ENCODE assay signal across 27 cellular contexts in genomic region chr6:67790569-67790968, GRCh38.
"Had no signal": no experiment of that assay in that cellular context is flagged by ENCODE, and none has a peak within 500 bp of the region (broad histone marks: within the 10 kb centered on the region; RNA-seq: fewer than 3 reads in every experiment).

No MANE protein-coding gene starts in this region.

- DNase-seq: hippocampal formation; kidney glomerular epithelial cell; left cardiac atrium; left lung; mesendoderm; naive B cell; natural killer cell; nucleus accumbens; pancreas; posterior cingulate gyrus; retina; right cardiac atrium; stimulated activated CD4-positive, alpha-beta T cell treated with anti-CD3 and anti-CD28 coated beads, Interleukin-12 subunit alpha, Interleukin-12 subunit beta, amount 100 ng/mL, for 4 hours; stimulated activated CD4-positive, alpha-beta T cell treated with anti-CD3 and anti-CD28 coated beads, Interleukin-15, amount 100 ng/mL, for 24 hours; stimulated activated CD4-positive, alpha-beta T cell treated with anti-CD3 and anti-CD28 coated beads, Interleukin-2, amount 100 ng/mL, for 24 hours; stimulated activated CD4-positive, alpha-beta T cell treated with anti-CD3 and anti-CD28 coated beads, Interleukin-4, amount 100 ng/mL, for 1 hour; stimulated activated naive B cell treated with anti-CD40 and anti-IgM and Interleukin-4, amounts not matched to agents 10 μg/mL and 1 μg/mL and 100 μg/mL, for 72 hours; substantia nigra; uterus had no signal

- H3K36me3 ChIP-seq: left lung, pancreas, prostate gland, tibial nerve, uterus had no signal

- H3K27me3 Mint-ChIP-seq: naive B cell; stimulated activated naive B cell treated with anti-CD40 and anti-IgM and Interleukin-4, amounts not matched to agents 10 μg/mL and 1 μg/mL and 100 μg/mL, for 72 hours; stimulated activated naive CD8-positive, alpha-beta T cell treated with anti-CD3 and anti-CD28 coated beads, Interleukin-15, Interleukin-2, amounts not matched to agents 100 ng/mL and 50 ng/mL, for 24 hours; type B pancreatic cell had no signal

- H3K9me3 ChIP-seq: left lung, pancreas, prostate gland, tibial nerve, uterus had no signal

- H3K36me3 Mint-ChIP-seq: mesothelial cell of epicardium; naive B cell; natural killer cell; stimulated activated naive B cell treated with anti-CD40 and anti-IgM and Interleukin-4, amounts not matched to agents 10 μg/mL and 1 μg/mL and 100 μg/mL, for 72 hours; type B pancreatic cell had no signal

- H3K27me3 ChIP-seq: left lung, pancreas, tibial nerve, uterus had no signal

- H3K4me3 Mint-ChIP-seq: mesothelial cell of epicardium; naive B cell; natural killer cell; stimulated activated naive B cell treated with anti-CD40 and anti-IgM and Interleukin-4, amounts not matched to agents 10 μg/mL and 1 μg/mL and 100 μg/mL, for 72 hours; stimulated activated naive CD8-positive, alpha-beta T cell treated with anti-CD3 and anti-CD28 coated beads, Interleukin-15, Interleukin-2, amounts not matched to agents 100 ng/mL and 50 ng/mL, for 24 hours; type B pancreatic cell had no signal

- H3K4me1 Mint-ChIP-seq: mesothelial cell of epicardium; naive B cell; natural killer cell; stimulated activated naive B cell treated with anti-CD40 and anti-IgM and Interleukin-4, amounts not matched to agents 10 μg/mL and 1 μg/mL and 100 μg/mL, for 72 hours had no signal

- H3K27ac Mint-ChIP-seq: mesothelial cell of epicardium; naive B cell; natural killer cell; stimulated activated naive B cell treated with anti-CD40 and anti-IgM and Interleukin-4, amounts not matched to agents 10 μg/mL and 1 μg/mL and 100 μg/mL, for 72 hours; stimulated activated naive CD8-positive, alpha-beta T cell treated with anti-CD3 and anti-CD28 coated beads, Interleukin-15, Interleukin-2, amounts not matched to agents 100 ng/mL and 50 ng/mL, for 24 hours; type B pancreatic cell had no signal

- H3K9me3 Mint-ChIP-seq: mesothelial cell of epicardium, type B pancreatic cell had no signal

- H3K27ac ChIP-seq: left lung, pancreas, prostate gland, skin epidermis, tibial nerve, uterus had no signal

- H3K4me3 ChIP-seq: left lung, lung, pancreas, prostate gland, skin epidermis, tibial nerve, uterus had no signal

- H3K4me1 ChIP-seq: left lung, pancreas, prostate gland, tibial nerve, uterus had no signal

- ATAC-seq: left cardiac atrium; left lung; natural killer cell; pancreas; right cardiac atrium; sciatic nerve; stimulated activated naive B cell treated with anti-CD40 and anti-IgM and Interleukin-4, amounts not matched to agents 10 μg/mL and 1 μg/mL and 100 μg/mL, for 72 hours had no signal
